Comparison of ENCODE assay signal across 30 cellular contexts in genomic region chr3:95939235-95939824, GRCh38.
"Had no signal": no experiment of that assay in that cellular context is flagged by ENCODE, and none has a peak within 500 bp of the region (broad histone marks: within the 10 kb centered on the region; RNA-seq: fewer than 3 reads in every experiment).

No MANE protein-coding gene starts in this region.

- DNase-seq: activated CD4-positive, alpha-beta memory T cell treated with anti-CD3 and anti-CD28 coated beads for 36 hours; activated CD4-positive, alpha-beta T cell treated with anti-CD3 and anti-CD28 coated beads, Interleukin-2, amount 10 ng/mL, durations not matched to agents 24 days and 14 days; activated CD8-positive, alpha-beta memory T cell treated with anti-CD3 and anti-CD28 coated beads, Interleukin-2, amount 50 U/mL, for 4 hours; activated naive CD4-positive, alpha-beta T cell; activated T-cell treated with anti-CD3 and anti-CD28 coated beads, Interleukin-2, amount 50 U/mL, for 48 hours; dermis blood vessel endothelial cell; effector CD4-positive, alpha-beta T cell; foreskin keratinocyte; kidney glomerular epithelial cell; left ventricle myocardium inferior; naive B cell; nephron progenitor cell; nucleus accumbens; stimulated activated CD4-positive, alpha-beta T cell treated with anti-CD3 and anti-CD28 coated beads, Interleukin-1b, Interleukin-23, amount 100 ng/mL, for 48 hours; stimulated activated CD4-positive, alpha-beta T cell treated with anti-CD3 and anti-CD28 coated beads, Interleukin-4, amount 100 ng/mL, for 4 hours; stimulated activated CD8-positive, alpha-beta memory T cell treated with anti-CD3 and anti-CD28 coated beads, Interleukin-4, amount 100 ng/mL, for 48 hours; stimulated activated naive CD8-positive, alpha-beta T cell treated with anti-CD3 and anti-CD28 coated beads, Interleukin-15, amount 100 ng/mL, for 72 hours; substantia nigra; T1000; upper lobe of left lung; WERI-Rb-1 had no signal

- H3K9me3 ChIP-seq: upper lobe of left lung, vagina had no signal

- H3K4me2 ChIP-seq: smooth muscle cell had no signal

- H3K9ac ChIP-seq: parathyroid adenoma had no signal

- H3K27me3 ChIP-seq: esophagus muscularis mucosa, foreskin keratinocyte, right atrium auricular region, upper lobe of left lung, vagina had no signal

- H3K4me1 ChIP-seq: esophagus muscularis mucosa, foreskin keratinocyte, left ventricle myocardium inferior, parathyroid adenoma, right atrium auricular region, upper lobe of left lung, vagina had no signal

- H3K27ac ChIP-seq: esophagus muscularis mucosa, foreskin keratinocyte, left ventricle myocardium inferior, parathyroid adenoma, right atrium auricular region, upper lobe of left lung, vagina, WERI-Rb-1 had no signal

- H3K4me3 ChIP-seq: esophagus muscularis mucosa, left ventricle myocardium inferior, lung, right atrium auricular region, smooth muscle cell, upper lobe of left lung, vagina had no signal

- ATAC-seq: activated CD4-positive, CD25-positive, alpha-beta regulatory T cell treated with anti-CD3 and anti-CD28 coated beads, Interleukin-2, amount 50 U/mL, for 24 hours; activated naive CD4-positive, alpha-beta T cell treated with anti-CD3 and anti-CD28 coated beads, Interleukin-2, amount 50 U/mL, for 72 hours; foreskin keratinocyte; stimulated activated memory B cell treated with anti-CD40 and anti-IgM and Interleukin-4, amounts not matched to agents 10 μg/mL and 1 μg/mL and 100 μg/mL, for 72 hours; stimulated activated naive CD8-positive, alpha-beta T cell treated with anti-CD3 and anti-CD28 coated beads, Interleukin-15, amount 100 ng/mL, for 72 hours had no signal

- H2AFZ ChIP-seq: parathyroid adenoma had no signal

- H3K36me3 ChIP-seq: esophagus muscularis mucosa, left ventricle myocardium inferior, right atrium auricular region, upper lobe of left lung, vagina, WERI-Rb-1 had no signal
